ENCODE assay signal across 14 cellular contexts in genomic region chr2:53630001-53630606, GRCh38.
"Had no signal": no experiment of that assay in that cellular context is flagged by ENCODE, and none has a peak within 500 bp of the region (broad histone marks: within the 10 kb centered on the region; RNA-seq: fewer than 3 reads in every experiment).

No MANE protein-coding gene starts in this region.

- H3K9me3 ChIP-seq: gastrocnemius medialis had no signal

- H3K27me3 ChIP-seq: gastrocnemius medialis had no signal

- H3K27ac ChIP-seq: coronary artery, gastrocnemius medialis, VCaP had no signal

- H3K4me3 ChIP-seq: coronary artery, gastrocnemius medialis had no signal

- ATAC-seq: gastrocnemius medialis; naive thymus-derived CD8-positive, alpha-beta T cell had no signal

- H3K36me3 ChIP-seq: gastrocnemius medialis had no signal

- H3K36me3 Mint-ChIP-seq: activated naive CD8-positive, alpha-beta T cell treated with anti-CD3 and anti-CD28 coated beads, Interleukin-2, amount 10 ng/mL, durations not matched to agents 7 days and 5 days; memory B cell; naive thymus-derived CD8-positive, alpha-beta T cell had no signal

- H3K4me1 Mint-ChIP-seq: memory B cell had no signal

- H3K27me3 Mint-ChIP-seq: activated naive CD8-positive, alpha-beta T cell treated with anti-CD3 and anti-CD28 coated beads, Interleukin-2, amount 10 ng/mL, durations not matched to agents 7 days and 5 days; naive thymus-derived CD8-positive, alpha-beta T cell had no signal

- H3K27ac Mint-ChIP-seq: activated naive CD8-positive, alpha-beta T cell treated with anti-CD3 and anti-CD28 coated beads, Interleukin-2, amount 10 ng/mL, durations not matched to agents 7 days and 5 days; memory B cell; naive thymus-derived CD8-positive, alpha-beta T cell had no signal

- DNase-seq: activated CD4-positive, alpha-beta T cell treated with anti-CD3 and anti-CD28 coated beads for 1 hour; activated CD4-positive, alpha-beta T cell treated with anti-CD3 and anti-CD28 coated beads, Interleukin-2, amount 50 U/mL, for 4 hours; activated naive CD4-positive, alpha-beta T cell; activated naive CD8-positive, alpha-beta T cell treated with anti-CD3 and anti-CD28 coated beads, Interleukin-2, amount 10 ng/mL, durations not matched to agents 7 days and 5 days; erythroblast; gastrocnemius medialis; naive thymus-derived CD8-positive, alpha-beta T cell; stimulated activated CD8-positive, alpha-beta memory T cell treated with anti-CD3 and anti-CD28 coated beads, Interleukin-4, amount 100 ng/mL, for 48 hours; stimulated activated naive CD4-positive, alpha-beta T cell; SW 1271; T-helper 2 cell had no signal

- H3K9me3 Mint-ChIP-seq: memory B cell; naive thymus-derived CD8-positive, alpha-beta T cell had no signal

- H3K4me3 Mint-ChIP-seq: activated naive CD8-positive, alpha-beta T cell treated with anti-CD3 and anti-CD28 coated beads, Interleukin-2, amount 10 ng/mL, durations not matched to agents 7 days and 5 days; memory B cell; naive thymus-derived CD8-positive, alpha-beta T cell had no signal

- H3K4me1 ChIP-seq: gastrocnemius medialis had no signal
